In genomic region chr11:64744544-64745218, GRCh38 we compare ENCODE assay signal across 8 cellular contexts. TPM values are rescaled to one million over a fixed set of nuclear protein-coding genes. Genes with fewer than 3 reads are reported as not detected.
DNase-seq lines count a peak whose midpoint lies in the region; ATAC-seq and TF ChIP-seq lines count a peak whose summit lies in the region.

No MANE protein-coding gene starts in this region.

- H2AFZ ChIP-seq in SU-DHL-6 (ENCODE audit: low read depth, low read length, severe bottlenecking) = peak overlapping the region; percentile 72
- H2AFZ ChIP-seq in parathyroid adenoma = peak overlapping the region; percentile 42

- ATAC-seq in GM19351 (IDR thresholded peaks at IDR 0.05; ENCODE audit: unreplicated experiment) = no peak

- H3K9me3 ChIP-seq in SU-DHL-6 (ENCODE audit: insufficient read depth, low read length) = no peaks in the 10 kb centered on the region
- H3K9me3 ChIP-seq in esophagus squamous epithelium = no peaks in the 10 kb centered on the region
- no peaks in the 10 kb centered on the region for H3K9me3 ChIP-seq in parathyroid adenoma (ENCODE audit: control insufficient read depth, low read length)
- H3K9me3 ChIP-seq in MG63 = no peaks in the 10 kb centered on the region

- H3K9ac ChIP-seq in SU-DHL-6 (ENCODE audit: low read length) = peak overlapping the region; percentile 55
- H3K9ac ChIP-seq in parathyroid adenoma = no peak overlapping the region

- H3F3A ChIP-seq in SU-DHL-6 (ENCODE audit: insufficient read depth) = peaks cover 14% of the 10 kb centered on the region; the same call in 1 of the 2 replicates

- H3K27ac ChIP-seq in SU-DHL-6 (ENCODE audit: low read depth, low read length) = peak overlapping the region; percentile 68
- H3K27ac ChIP-seq in esophagus squamous epithelium = peak overlapping the region; percentile 74 to 95 (median 88)
- peak overlapping the region; percentile 54 for H3K27ac ChIP-seq in parathyroid adenoma

- H3K4me3 ChIP-seq in GM08714 (ENCODE audit: low read length) (peak overlapping the region; percentile 54; the same call in 1 of the 2 replicates), SU-DHL-6 (ENCODE audit: insufficient read depth, low read length, poor library complexity, severe bottlenecking) (peak overlapping the region; percentile 53), esophagus squamous epithelium (peak overlapping the region; percentile 34 to 77 (median 52)), parathyroid adenoma (ENCODE audit: low read depth, low read length) (peak overlapping the region; percentile 34), MG63 (no peak overlapping the region)

- TF ChIP-seq CTCF in SU-DHL-6 (IDR thresholded peaks at IDR 0.05; ENCODE audit: insufficient read depth, low read length, poor library complexity, severe bottlenecking) = no peak
- TF ChIP-seq CTCF in esophagus squamous epithelium (IDR thresholded peaks at IDR 0.05) = no peak
- no peak for TF ChIP-seq CTCF in parathyroid adenoma (IDR thresholded peaks at IDR 0.05)

- no peak for TF ChIP-seq POLR2A in esophagus squamous epithelium (IDR thresholded peaks at IDR 0.05)

- H3K9me2 ChIP-seq in SU-DHL-6 (replicated peaks; ENCODE audit: insufficient read depth, low read length) = no peaks in the 10 kb centered on the region

- WGBS in esophagus squamous epithelium, 2 donors = no CpG with 5 or more reads among the region's 92 CpGs

- no peak for DNase-seq in esophagus squamous epithelium (lab: John Stamatoyannopoulos, UW)
- no peak for DNase-seq in DMS153 (lab: John Stamatoyannopoulos, UW)
- no peak for DNase-seq in MG63
- DNase-seq in cerebellar nuclear complex (lab: John Stamatoyannopoulos, UW) = no peak

- H3K36me3 ChIP-seq in SU-DHL-6 (ENCODE audit: low read length) (no peaks in the 10 kb centered on the region), esophagus squamous epithelium (no peaks in the 10 kb centered on the region), parathyroid adenoma (ENCODE audit: control insufficient read depth, insufficient read depth, low read length) (no peaks in the 10 kb centered on the region), MG63 (no peaks in the 10 kb centered on the region)

- no peaks in the 10 kb centered on the region for H3K27me3 ChIP-seq in SU-DHL-6 (ENCODE audit: low read length)
- H3K27me3 ChIP-seq in esophagus squamous epithelium = peaks cover 0 to 69% (median 11%) of the 10 kb centered on the region in 4 donors
- no peaks in the 10 kb centered on the region for H3K27me3 ChIP-seq in parathyroid adenoma (ENCODE audit: control insufficient read depth, insufficient read depth, low read length)
- H3K27me3 ChIP-seq in MG63 = peaks cover 19% of the 10 kb centered on the region

- no peaks in the 10 kb centered on the region for H4K20me1 ChIP-seq in SU-DHL-6 (ENCODE audit: low read depth, low read length)

- peak overlapping the region; percentile 89 for H3K4me2 ChIP-seq in SU-DHL-6 (ENCODE audit: low read depth, low read length, poor library complexity, severe bottlenecking)
- H3K4me2 ChIP-seq in parathyroid adenoma (ENCODE audit: low read length) = no peak overlapping the region

- H3K4me1 ChIP-seq in esophagus squamous epithelium (peaks cover 30 to 52% (median 34%) of the 10 kb centered on the region in 3 donors), parathyroid adenoma (no peaks in the 10 kb centered on the region)

- H3K79me2 ChIP-seq in SU-DHL-6 (ENCODE audit: insufficient read depth, low read length) (no peaks in the 10 kb centered on the region), parathyroid adenoma (no peaks in the 10 kb centered on the region)

- intact Hi-C loops in esophagus squamous epithelium (cut with DNase I) = no loop called here

RNA-seq across cellular contexts. Expression of gene RASGRP2, which starts 0.7 kb away (rescaled TPM):
- total RNA-seq in esophagus squamous epithelium = 10 to 100 TPM in 1 of 4 donors, 1 to 10 TPM in 3; 2.6 to 13.2 (median 4.9) TPM
- total RNA-seq in MG63 (2014; rRNA removed; shearing (Covaris generic); ENCODE audit: low replicate concordance) = not detected in 2 replicates

RNA-seq across cellular contexts. Expression of gene PYGM, which starts 15.1 kb away (rescaled TPM):
- under 1 TPM; 0.27 to 0.95 (median 0.39) TPM for total RNA-seq in esophagus squamous epithelium
- total RNA-seq in MG63 (2014; rRNA removed; shearing (Covaris generic); ENCODE audit: low replicate concordance) = not detected in 2 replicates

RNA-seq across cellular contexts. Expression of gene NRXN2, which starts 21.7 kb away (rescaled TPM):
- under 1 TPM in 1 of 4 donors, not detected in 3; 0.38 TPM for total RNA-seq in esophagus squamous epithelium
- total RNA-seq in MG63 (2014; rRNA removed; shearing (Covaris generic); ENCODE audit: low replicate concordance) = 4.2 and 12.7 TPM in 2 replicates

RNA-seq across cellular contexts. Expression of gene SF1, which starts 33.7 kb away (rescaled TPM):
- total RNA-seq in esophagus squamous epithelium = 100 to 1,000 TPM; 136 to 292 (median 223) TPM
- total RNA-seq in MG63 (2014; rRNA removed; shearing (Covaris generic); ENCODE audit: low replicate concordance) = 70.1 and 72.2 TPM in 2 replicates

RNA-seq across cellular contexts. Expression of gene MAP4K2, which starts 58.3 kb away (rescaled TPM):
- 1 to 10 TPM; 3.6 to 9.0 (median 6.1) TPM for total RNA-seq in esophagus squamous epithelium
- 6.2 and 14.8 TPM in 2 replicates for total RNA-seq in MG63 (2014; rRNA removed; shearing (Covaris generic); ENCODE audit: low replicate concordance)
